Comparison of ENCODE assay signal across 1 cellular context in genomic region chr2:84613082-84613481, GRCh38.
TF ChIP-seq lines count a peak whose summit lies in the region.

No MANE protein-coding gene starts in this region.

TF ChIP-seq in HepG2, 621 proteins besides CTCF, POLR2A, EP300 and RAD21 (continued from another document and continues in another):
- TF ChIP-seq TIGD3 (CRISPR knock-in tag; IDR thresholded peaks at IDR 0.05; ENCODE audit: borderline replicate concordance) (no peak), NR2F6 (IDR thresholded peaks at IDR 0.05) (peak; percentile 27; the same call in 1 of the 2 replicates), NR2F6 (CRISPR knock-in tag; IDR thresholded peaks at IDR 0.05) (peak; percentile 50; the same call in 1 of the 2 replicates), ZSCAN21 (CRISPR knock-in tag; IDR thresholded peaks at IDR 0.05; ENCODE audit: borderline replicate concordance) (no peak), ZZZ3 (CRISPR knock-in tag; IDR thresholded peaks at IDR 0.05; ENCODE audit: borderline replicate concordance) (no peak), SIX1 (CRISPR knock-in tag; IDR thresholded peaks at IDR 0.05; ENCODE audit: borderline replicate concordance) (no peak; the same call in 1 of the 2 replicates), ZNF451 (CRISPR knock-in tag; IDR thresholded peaks at IDR 0.05) (no peak), MAX (IDR thresholded peaks at IDR 0.05) (0 out of 2 replicates have a peak, but pooled peaks have one; percentile 52), ZKSCAN8 (CRISPR knock-in tag; IDR thresholded peaks at IDR 0.05; ENCODE audit: borderline replicate concordance) (peak; percentile 66; the same call in 1 of the 2 replicates), CEBPB (IDR thresholded peaks at IDR 0.05; ENCODE audit: borderline replicate concordance, low read depth, low read length) (peak; percentile 66), ZNF556 (CRISPR knock-in tag; IDR thresholded peaks at IDR 0.05; ENCODE audit: borderline replicate concordance) (peak; percentile 51; the same call in 1 of the 2 replicates), MED8 (CRISPR knock-in tag; IDR thresholded peaks at IDR 0.05; ENCODE audit: insufficient replicate concordance) (no peak), ZNF503 (CRISPR knock-in tag; IDR thresholded peaks at IDR 0.05) (peak; percentile 68; the same call in 1 of the 2 replicates), SOX13 (IDR thresholded peaks at IDR 0.05) (peak; percentile 92), SOX13 (CRISPR knock-in tag; conservative IDR thresholded peaks at IDR 0.05 in 1 of 2, IDR thresholded peaks at IDR 0.05 in 1 of 2) (peak in 1 of 2 experiments; percentile 98; a peak in 2 of 4 replicates), TBX2 (CRISPR knock-in tag; IDR thresholded peaks at IDR 0.05; ENCODE audit: borderline replicate concordance) (peak; percentile 63; the same call in 1 of the 2 replicates), MEIS1 (CRISPR knock-in tag; IDR thresholded peaks at IDR 0.05; ENCODE audit: borderline replicate concordance) (no peak), ATF4 (CRISPR knock-in tag; IDR thresholded peaks at IDR 0.05) (peak in 1 of 2 experiments; percentile 26; a peak in 1 of 4 replicates), GATAD2A (CRISPR knock-in tag; IDR thresholded peaks at IDR 0.05) (peak; percentile 89), ZNF124 (CRISPR knock-in tag; IDR thresholded peaks at IDR 0.05) (no peak), ATF3 (CRISPR knock-in tag; IDR thresholded peaks at IDR 0.05) (peak; percentile 94), MLX (CRISPR knock-in tag; IDR thresholded peaks at IDR 0.05) (peak; percentile 84; the same call in 1 of the 2 replicates), HHEX (CRISPR knock-in tag; IDR thresholded peaks at IDR 0.05) (peak; percentile 66; the same call in 1 of the 2 replicates), SRSF9 (IDR thresholded peaks at IDR 0.05; ENCODE audit: borderline replicate concordance, insufficient read depth, low read depth, low read length, poor library complexity, severe bottlenecking) (no peak), ZNF646 (CRISPR knock-in tag; IDR thresholded peaks at IDR 0.05) (peak; percentile 40; the same call in 1 of the 2 replicates), ZNF331 (CRISPR knock-in tag; IDR thresholded peaks at IDR 0.05) (peak; percentile 72), CBX5 (CRISPR knock-in tag; IDR thresholded peaks at IDR 0.05; ENCODE audit: borderline replicate concordance) (peak; percentile 85), ZNF281 (CRISPR knock-in tag; IDR thresholded peaks at IDR 0.05; ENCODE audit: borderline replicate concordance) (peak; percentile 50; the same call in 1 of the 2 replicates), TFAP4 (IDR thresholded peaks at IDR 0.05; ENCODE audit: borderline replicate concordance, low read depth) (no peak; the same call in 1 of the 2 replicates), FOXP4 (CRISPR knock-in tag; IDR thresholded peaks at IDR 0.05) (peak; percentile 75; the same call in 1 of the 2 replicates), TFDP1 (CRISPR knock-in tag; IDR thresholded peaks at IDR 0.05; ENCODE audit: borderline replicate concordance) (peak; percentile 55; the same call in 1 of the 2 replicates), ZNF629 (CRISPR knock-in tag; conservative IDR thresholded peaks at IDR 0.05) (0 out of 2 replicates have a peak, but pooled peaks have one; percentile 23), KDM4B (CRISPR knock-in tag; IDR thresholded peaks at IDR 0.05) (no peak), FOXO1 (CRISPR knock-in tag; IDR thresholded peaks at IDR 0.05) (peak; percentile 67; the same call in 1 of the 2 replicates)
